ENCODE assay signal across 8 cellular contexts in the genomic region with DNA sequence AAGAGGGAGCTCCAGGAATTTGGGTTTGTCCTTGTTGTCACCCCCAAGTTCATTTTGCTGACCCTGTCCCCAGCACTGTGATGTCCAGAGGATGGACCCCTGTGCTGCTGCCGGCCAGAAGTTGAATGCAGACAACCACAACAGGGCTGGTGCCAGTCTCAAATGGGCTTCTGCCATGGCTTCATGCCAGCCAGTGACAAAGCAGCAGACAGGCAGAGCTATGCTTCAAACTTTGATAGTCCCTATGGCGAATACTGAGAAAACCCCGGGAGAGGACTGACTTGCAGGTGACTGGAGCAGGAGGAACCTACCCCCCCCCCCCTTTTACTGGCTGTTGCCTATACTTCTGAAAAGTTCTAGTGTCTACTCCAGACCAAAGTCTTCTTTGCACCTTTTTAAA.
DNase-seq lines count a peak whose midpoint lies in the region; ATAC-seq and TF ChIP-seq lines count a peak whose summit lies in the region.

No MANE protein-coding gene starts in this region.

- H3K4me1 ChIP-seq in BLaER1 treated with 17β-estradiol and CSF1 and Interleukin-3, amounts not matched to agents 10 nM and 100 nM: peaks cover 33 to 81% (median 66%) of the 10 kb centered on the region in 10 experiments
- H3K4me1 ChIP-seq in MM.1S (ENCODE audit: low read length) (peaks cover 13% of the 10 kb centered on the region; the same call in 1 of the 2 replicates), muscle layer of colon (ENCODE audit: insufficient read depth, low read length) (peaks cover 52% of the 10 kb centered on the region)

- peaks cover 69 to 91% (median 89%) of the 10 kb centered on the region in 11 experiments for H4K20me1 ChIP-seq in BLaER1 treated with 17β-estradiol and CSF1 and Interleukin-3, amounts not matched to agents 10 nM and 100 nM
- peaks cover 14% of the 10 kb centered on the region; the same call in 1 of the 2 replicates for H4K20me1 ChIP-seq in MM.1S (ENCODE audit: insufficient read depth, low read length)

- H3K9me2 ChIP-seq in MM.1S (replicated peaks; ENCODE audit: insufficient read depth, low read length): no peaks in the 10 kb centered on the region

- H3F3A ChIP-seq in MM.1S (ENCODE audit: insufficient read depth, low read length): peaks cover 70% of the 10 kb centered on the region

- DNase-seq in MM.1S (no peak), coronary artery (ENCODE audit: low spot score) (peak; percentile 78)
- DNase-seq in effector CD8-positive, alpha-beta T cell (lab: John Stamatoyannopoulos, UW): no peak

- H3K4me2 ChIP-seq in BLaER1 treated with 17β-estradiol and CSF1 and Interleukin-3, amounts not matched to agents 10 nM and 100 nM: peak overlapping the region; percentile 93 to 100 (median 98)
- H3K4me2 ChIP-seq in MM.1S (ENCODE audit: low read depth, low read length): peak overlapping the region; percentile 99

- H3K27ac ChIP-seq in BLaER1 treated with 17β-estradiol and CSF1 and Interleukin-3, amounts not matched to agents 10 nM and 100 nM: no peak overlapping the region
- H3K27ac ChIP-seq in MM.1S (ENCODE audit: low read length) (peak overlapping the region; percentile 97; the same call in 1 of the 2 replicates), coronary artery (peak overlapping the region; percentile 94 to 98), muscle layer of colon (ENCODE audit: low read depth, low read length) (peak overlapping the region; percentile 92)

- peaks cover 6 to 56% (median 35%) of the 10 kb centered on the region in 11 experiments; a peak in 19 of 22 replicates for H3K36me3 ChIP-seq in BLaER1 treated with 17β-estradiol and CSF1 and Interleukin-3, amounts not matched to agents 10 nM and 100 nM
- 0 out of 2 replicates have a peak, but pooled peaks cover 5% of the 10 kb centered on the region for H3K36me3 ChIP-seq in MM.1S (replicated peaks; ENCODE audit: insufficient read depth, low read length)
- H3K36me3 ChIP-seq in muscle layer of colon (ENCODE audit: insufficient read depth, low read length): peaks cover 6% of the 10 kb centered on the region

- TF ChIP-seq CTCF in MM.1S (IDR thresholded peaks at IDR 0.05; ENCODE audit: low read length): no peak
- TF ChIP-seq CTCF in coronary artery (IDR thresholded peaks at IDR 0.05): no peak

- no peaks in the 10 kb centered on the region for H3K9me3 ChIP-seq in BLaER1 treated with 17β-estradiol and CSF1 and Interleukin-3, amounts not matched to agents 10 nM and 100 nM (replicated peaks in 1 of 11)
- H3K9me3 ChIP-seq in MM.1S (replicated peaks; ENCODE audit: insufficient read depth, low read length): no peaks in the 10 kb centered on the region
- no peaks in the 10 kb centered on the region for H3K9me3 ChIP-seq in muscle layer of colon (ENCODE audit: low read length)

- H3K4me3 ChIP-seq in BLaER1 treated with 17β-estradiol and CSF1 and Interleukin-3, amounts not matched to agents 10 nM and 100 nM: peak overlapping the region; percentile 76 to 94 (median 82); a peak in 19 of 20 replicates
- H3K4me3 ChIP-seq in MM.1S (ENCODE audit: low read length) (peak overlapping the region; percentile 97), coronary artery (peak overlapping the region; percentile 90), muscle layer of colon (ENCODE audit: low read depth in 1 of 2, low read length in 2 of 2) (peak overlapping the region; percentile 92 to 99)

- H2AFZ ChIP-seq in MM.1S (ENCODE audit: low read length): no peak overlapping the region

- H3K27me3 ChIP-seq in BLaER1 treated with 17β-estradiol and CSF1 and Interleukin-3, amounts not matched to agents 10 nM and 100 nM: peaks cover 21 to 47% (median 29%) of the 10 kb centered on the region in 11 experiments; a peak in 18 of 22 replicates
- no peaks in the 10 kb centered on the region for H3K27me3 ChIP-seq in MM.1S (replicated peaks; ENCODE audit: insufficient read depth, low read length)
- H3K27me3 ChIP-seq in muscle layer of colon (ENCODE audit: control insufficient read depth in 1 of 2, insufficient read depth in 2 of 2, low read length in 2 of 2): no peaks in the 10 kb centered on the region

- no peak for ATAC-seq in HG02973 (IDR thresholded peaks at IDR 0.05; ENCODE audit: unreplicated experiment)
- ATAC-seq in HG02571 (IDR thresholded peaks at IDR 0.05; ENCODE audit: unreplicated experiment): no peak
- no peak for ATAC-seq in GM19035 (IDR thresholded peaks at IDR 0.05; ENCODE audit: unreplicated experiment)

- H3K9ac ChIP-seq in BLaER1 treated with 17β-estradiol and CSF1 and Interleukin-3, amounts not matched to agents 10 nM and 100 nM: peak overlapping the region in 10 of 11 experiments; percentile 79 to 94 (median 88); a peak in 14 of 22 replicates
- peak overlapping the region; percentile 95 for H3K9ac ChIP-seq in MM.1S (ENCODE audit: low read length)
- peak overlapping the region; percentile 60 for H3K9ac ChIP-seq in muscle layer of colon (ENCODE audit: low read length)

- H3K79me2 ChIP-seq in MM.1S (ENCODE audit: low read length): peaks cover 91% of the 10 kb centered on the region

Comparison
In these comparisons a context has a peak if more than half of its experiments do, and no peak if none do; other contexts are left out.
1. H3K27ac ChIP-seq: peak in MM.1S (single experiment), coronary artery (2 of 2) and muscle layer of colon (single experiment); none in BLaER1 treated with 17β-estradiol and CSF1 and Interleukin-3, amounts not matched to agents 10 nM and 100 nM (0 of 11).
2. Peak in every context shown above with its lines, with median percentiles within 50 percentile points of each other: H3K4me3 ChIP-seq and H3K9ac ChIP-seq.